17 cellular contexts compared by ENCODE assay signal in the genomic region with DNA sequence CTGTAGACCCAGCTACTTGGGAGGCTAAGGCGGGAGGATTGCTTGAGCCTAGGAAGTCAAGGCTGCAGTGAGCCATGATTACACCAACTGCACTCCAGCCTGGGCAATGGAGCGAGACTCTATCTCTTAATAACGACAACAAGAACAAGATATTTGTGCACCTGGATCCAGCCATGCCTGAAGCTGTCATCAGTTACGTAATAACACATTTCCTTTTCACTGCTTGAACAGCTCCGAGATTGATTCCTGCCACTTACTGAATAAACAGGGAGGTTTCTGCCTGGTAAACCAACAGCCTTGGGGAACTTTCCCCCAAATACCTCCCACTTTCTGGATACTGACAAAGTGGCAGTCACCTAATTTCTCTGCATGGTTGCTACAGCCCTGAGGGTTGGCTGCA. TPM values are rescaled to one million over a fixed set of nuclear protein-coding genes. Genes with fewer than 3 reads are reported as not detected.
DNase-seq lines count a peak whose midpoint lies in the region; ATAC-seq, FAIRE-seq and TF ChIP-seq lines count a peak whose summit lies in the region.
"Had no signal": no experiment of that assay in that cellular context is flagged by ENCODE, and none has a peak within 500 bp of the region (broad histone marks: within the 10 kb centered on the region; RNA-seq: fewer than 3 reads in every experiment).

No MANE protein-coding gene starts in this region.

- no peaks in the 10 kb centered on the region for H3K79me2 ChIP-seq in HepG2 (ENCODE audit: insufficient read depth, low read length)

- POLR2A ChIA-PET in HepG2 (lab: Yijun Ruan, JAX) = no interaction called here

- H3K36me3 Mint-ChIP-seq in osteocyte (ENCODE audit: unreplicated experiment) = peaks cover 27% of the 10 kb centered on the region
- H3K36me3 Mint-ChIP-seq: activated CD4-positive, alpha-beta memory T cell treated with anti-CD3 and anti-CD28 coated beads for 36 hours had no signal

- intact Hi-C loops in HepG2 (cut with micrococcal nuclease; ENCODE audit: unreplicated experiment) (no loop called here), right lobe of liver (cut with DNase I) (no loop called here), esophagus squamous epithelium (cut with DNase I) (no loop called here), posterior cingulate gyrus (cut with DNase I) (no loop called here)

- TF ChIP-seq POLR2A in HepG2 (IDR thresholded peaks at IDR 0.05; ENCODE audit: insufficient read depth in 1 of 2, low read depth in 2 of 2, low read length in 2 of 2) (no peak), right lobe of liver (IDR thresholded peaks at IDR 0.05) (no peak), esophagus squamous epithelium (IDR thresholded peaks at IDR 0.05) (no peak)

- H3K27ac ChIP-seq in HepG2 (ENCODE audit: extremely low read length, insufficient read depth, low read length) (no peak overlapping the region), right lobe of liver (no peak overlapping the region), esophagus squamous epithelium (peak overlapping the region; percentile 17 to 93 (median 86)), WERI-Rb-1 (no peak overlapping the region)

- H3K4me2 ChIP-seq in HepG2 (ENCODE audit: low read depth, low read length) = no peak overlapping the region

- no peaks in the 10 kb centered on the region for H3K27me3 Mint-ChIP-seq in osteocyte (ENCODE audit: unreplicated experiment)

- WGBS in HepG2 (ENCODE audit: low lambda C conversion rate) = 83% methylated on average over 5 of the region's 5 CpGs
- 58% methylated on average over 4 of the region's 5 CpGs for WGBS in right lobe of liver (ENCODE audit: insufficient coverage, low coverage, low lambda C conversion rate, missing lambda C conversion rate)
- WGBS in esophagus squamous epithelium, 2 donors = 59 to 74% methylated on average over 4 to 5 of the region's 5 CpGs

- in situ Hi-C loops in HepG2 (cut with HindIII; ENCODE audit: extremely low pct_ligation_motif_present, low pct_unique_long_range_greater_than_20kb) = no loop called here

- no peak for ATAC-seq in HepG2
- ATAC-seq in right lobe of liver = no peak

- no peak for FAIRE-seq in HepG2 (lab: Jason Lieb, UNC)

- no peak overlapping the region for H2AFZ ChIP-seq in HepG2 (ENCODE audit: low read length)

- H3K4me1 Mint-ChIP-seq in osteocyte (ENCODE audit: unreplicated experiment) = peaks cover 74% of the 10 kb centered on the region

- H3K9me3 Mint-ChIP-seq in osteocyte (ENCODE audit: unreplicated experiment) = no peaks in the 10 kb centered on the region
- H3K9me3 Mint-ChIP-seq: activated CD4-positive, alpha-beta memory T cell treated with anti-CD3 and anti-CD28 coated beads for 36 hours; activated T-helper 2 cell treated with anti-CD3 and anti-CD28 coated beads, Interferon-gamma antibody, Interleukin-2, Interleukin-4, amounts not matched to agents 10 μg/mL and 5 μg/mL and 100 μg/mL, durations not matched to agents 14 hours and 24 hours and 36 hours; nephron progenitor cell had no signal

- BruUV-seq in HepG2 (replicated peaks; lab: Mats Ljungman, UMichigan) = no TSS peak

- DNase-seq in HepG2 (ENCODE audit: low spot score) = no peak
- DNase-seq in right lobe of liver = no peak
- DNase-seq in esophagus squamous epithelium (lab: John Stamatoyannopoulos, UW) = no peak
- no peak for DNase-seq in osteocyte (ENCODE audit: extremely low spot score, unreplicated experiment)
- DNase-seq in amygdala (lab: John Stamatoyannopoulos, UW) = no peak
- DNase-seq in EL = no peak
- no peak for DNase-seq in posterior cingulate gyrus
- DNase-seq in WERI-Rb-1 = no peak
- DNase-seq: activated CD4-positive, alpha-beta memory T cell treated with anti-CD3 and anti-CD28 coated beads for 36 hours; head of caudate nucleus; kidney glomerular epithelial cell; NCI-H1930; nephron progenitor cell; stimulated activated naive CD4-positive, alpha-beta T cell treated with Interleukin-2 at 50 U/mL for 16 hours had no signal

- no peak for TF ChIP-seq CTCF in HepG2 (CRISPR knock-in tag; IDR thresholded peaks at IDR 0.05)
- no peak for TF ChIP-seq CTCF in right lobe of liver (IDR thresholded peaks at IDR 0.05)
- no peak for TF ChIP-seq CTCF in esophagus squamous epithelium (IDR thresholded peaks at IDR 0.05)
- TF ChIP-seq CTCF in osteocyte (IDR thresholded peaks at IDR 0.05) = no peak
- TF ChIP-seq CTCF in WERI-Rb-1 (IDR thresholded peaks at IDR 0.05; ENCODE audit: low read depth, low read length) = no peak

- H3K36me3 ChIP-seq in HepG2 (replicated peaks in 1 of 2; ENCODE audit: control insufficient read depth in 1 of 2, insufficient read depth in 2 of 2, low read length in 2 of 2) (0 out of 5 replicates have a peak, but pooled peaks cover 0 to 8% of the 10 kb centered on the region in 2 experiments), right lobe of liver (peaks cover 0 to 17% (median 2%) of the 10 kb centered on the region in 4 donors), esophagus squamous epithelium (peaks cover 0 to 43% (median 5%) of the 10 kb centered on the region in 3 donors), WERI-Rb-1 (peaks cover 72% of the 10 kb centered on the region)

- no peak for TF ChIP-seq RAD21 in HepG2 (CRISPR knock-in tag; IDR thresholded peaks at IDR 0.05)

- peak overlapping the region; percentile 86 for H3K27ac Mint-ChIP-seq in osteocyte (ENCODE audit: unreplicated experiment)
- H3K27ac Mint-ChIP-seq: activated CD4-positive, alpha-beta memory T cell treated with anti-CD3 and anti-CD28 coated beads for 36 hours; activated T-helper 2 cell treated with anti-CD3 and anti-CD28 coated beads, Interferon-gamma antibody, Interleukin-2, Interleukin-4, amounts not matched to agents 10 μg/mL and 5 μg/mL and 100 μg/mL, durations not matched to agents 14 hours and 24 hours and 36 hours; nephron progenitor cell had no signal

- H3K27me3 ChIP-seq in HepG2 (ENCODE audit: control insufficient read depth in 1 of 2, insufficient read depth in 2 of 2, low read length in 2 of 2) = no peaks in the 10 kb centered on the region; a peak in 1 of 5 replicates
- no peaks in the 10 kb centered on the region for H3K27me3 ChIP-seq in right lobe of liver
- H3K27me3 ChIP-seq in esophagus squamous epithelium = no peaks in the 10 kb centered on the region
- no peaks in the 10 kb centered on the region for H3K27me3 ChIP-seq in WERI-Rb-1 (ENCODE audit: insufficient read depth, low read depth, severe bottlenecking)

- H3K4me3 Mint-ChIP-seq in osteocyte (ENCODE audit: unreplicated experiment) = peak overlapping the region; percentile 62
- H3K4me3 Mint-ChIP-seq: activated CD4-positive, alpha-beta memory T cell treated with anti-CD3 and anti-CD28 coated beads for 36 hours; nephron progenitor cell had no signal

- no peak overlapping the region for H3K9ac ChIP-seq in HepG2 (ENCODE audit: insufficient read depth, low read depth, low read length)

- H3K4me1 ChIP-seq in HepG2 (ENCODE audit: insufficient read depth, low read length) (peaks cover 13% of the 10 kb centered on the region), right lobe of liver (peaks cover 0 to 28% (median 0%) of the 10 kb centered on the region in 4 donors), esophagus squamous epithelium (peaks cover 16 to 91% (median 48%) of the 10 kb centered on the region in 3 donors)

- H4K20me1 ChIP-seq in HepG2 (ENCODE audit: insufficient read depth, low read length) = no peaks in the 10 kb centered on the region

- H3K4me3 ChIP-seq in HepG2 (replicated peaks in 1 of 3; ENCODE audit: insufficient read depth in 1 of 3, low read depth in 2 of 3, low read length in 3 of 3) (no peak overlapping the region), right lobe of liver (no peak overlapping the region), esophagus squamous epithelium (peak overlapping the region in 1 of 4 donors; percentile 18), WERI-Rb-1 (ENCODE audit: low read depth, low read length) (no peak overlapping the region)
- H3K4me3 ChIP-seq: skin epidermis had no signal

- H3K9me3 ChIP-seq in HepG2 (ENCODE audit: low read length) (no peaks in the 10 kb centered on the region), right lobe of liver (no peaks in the 10 kb centered on the region), esophagus squamous epithelium (no peaks in the 10 kb centered on the region), WERI-Rb-1 (ENCODE audit: severe bottlenecking) (no peaks in the 10 kb centered on the region)

- TF ChIP-seq EP300 in HepG2 (IDR thresholded peaks at IDR 0.05; ENCODE audit: low read depth in 2 of 2, low read length in 2 of 2) (no peak), HepG2 (CRISPR knock-in tag; IDR thresholded peaks at IDR 0.05; ENCODE audit: borderline replicate concordance) (no peak)

- CTCF ChIA-PET in HepG2 (lab: Yijun Ruan, JAX; ENCODE audit: low intra/inter-chr PET ratio, low total read pairs) = no interaction called here

RNA-seq across cellular contexts. Expression of a gene that starts 5.4 kb away (rescaled TPM):
- total RNA-seq in HepG2 (2016; rRNA removed; fragmentation: Illumina TruSeq; extraction: Trizol) (11.0 and 12.9 TPM in 2 replicates), right lobe of liver (10 to 100 TPM; 36.3 to 65.4 (median 50.4) TPM), esophagus squamous epithelium (100 to 1,000 TPM in 1 of 4 donors, 10 to 100 TPM in 3; 29.3 to 287 (median 57.1) TPM), osteocyte (386 and 387 TPM in 2 replicates)
- 1.5 TPM in 2 replicates for total RNA-seq in HepG2 (2016; cell fraction: cytosol; rRNA removed; fragmentation: Illumina TruSeq; extraction: Trizol; ENCODE audit: low read depth)
- total RNA-seq in HepG2 (2016; cell fraction: insoluble cytoplasmic fraction; rRNA removed; fragmentation: Illumina TruSeq; extraction: Trizol) = 10.8 and 16.5 TPM in 2 replicates
- 6.2 TPM in 2 replicates for total RNA-seq in HepG2 (2016; cell fraction: membrane; rRNA removed; fragmentation: Illumina TruSeq; extraction: Trizol)
- total RNA-seq in HepG2 (2016; cell fraction: nucleus; rRNA removed; fragmentation: Illumina TruSeq; extraction: Trizol) = 12.8 and 13.5 TPM in 2 replicates
- 5.7 and 6.8 TPM in 2 replicates for polyA plus RNA-seq in HepG2 (2011; rRNA removed)
- 4.3 and 5.1 TPM in 2 replicates for polyA plus RNA-seq in HepG2 (2011; cell fraction: cytosol; rRNA removed)
- 21.5 and 24.8 TPM in 2 replicates for polyA plus RNA-seq in HepG2 (2011; cell fraction: nucleus; rRNA removed)
- 7.1 and 11.3 TPM in 2 replicates for polyA plus RNA-seq in HepG2 (2012)
- 0.79 and 1.2 TPM in 2 replicates for polyA plus RNA-seq in HepG2 (2016; cell fraction: cytosol; fragmentation: Illumina TruSeq; extraction: Trizol; ENCODE audit: low read depth)
- 8.4 and 13.7 TPM in 2 replicates for polyA plus RNA-seq in HepG2 (2016; cell fraction: insoluble cytoplasmic fraction; fragmentation: Illumina TruSeq; extraction: Trizol; ENCODE audit: low read depth)
- 2.9 and 3.9 TPM in 2 replicates for polyA plus RNA-seq in HepG2 (2016; cell fraction: membrane; fragmentation: Illumina TruSeq; extraction: Trizol; ENCODE audit: low read depth)
- 27.2 and 28.0 TPM in 2 replicates for polyA plus RNA-seq in HepG2 (2016; cell fraction: nucleus; fragmentation: Illumina TruSeq; extraction: Trizol; ENCODE audit: insufficient read depth, low read depth)
- polyA minus RNA-seq in HepG2 (2011; rRNA and poly(A)+ RNA removed; ENCODE audit: low replicate concordance) = 25.5 and 78.0 TPM in 2 replicates
- 8.5 and 9.8 TPM in 2 replicates for polyA minus RNA-seq in HepG2 (2011; cell fraction: cytosol; rRNA and poly(A)+ RNA removed)
- polyA minus RNA-seq in HepG2 (2011; cell fraction: nucleus; rRNA and poly(A)+ RNA removed) = 5.2 and 9.0 TPM in 2 replicates

RNA-seq across cellular contexts. Expression of a gene that starts 36.4 kb away (rescaled TPM):
- 46.2 and 63.2 TPM in 2 replicates for total RNA-seq in HepG2 (2016; rRNA removed; fragmentation: Illumina TruSeq; extraction: Trizol)
- 7.6 and 7.9 TPM in 2 replicates for total RNA-seq in HepG2 (2016; cell fraction: cytosol; rRNA removed; fragmentation: Illumina TruSeq; extraction: Trizol; ENCODE audit: low read depth)
- 47.6 and 55.0 TPM in 2 replicates for total RNA-seq in HepG2 (2016; cell fraction: insoluble cytoplasmic fraction; rRNA removed; fragmentation: Illumina TruSeq; extraction: Trizol)
- total RNA-seq in HepG2 (2016; cell fraction: membrane; rRNA removed; fragmentation: Illumina TruSeq; extraction: Trizol) = 21.9 and 24.3 TPM in 2 replicates
- 24.3 and 25.4 TPM in 2 replicates for total RNA-seq in HepG2 (2016; cell fraction: nucleus; rRNA removed; fragmentation: Illumina TruSeq; extraction: Trizol)
- 8.8 and 10.0 TPM in 2 replicates for polyA plus RNA-seq in HepG2 (2011; rRNA removed)
- 6.3 and 10.5 TPM in 2 replicates for polyA plus RNA-seq in HepG2 (2011; cell fraction: cytosol; rRNA removed)
- polyA plus RNA-seq in HepG2 (2011; cell fraction: nucleus; rRNA removed) = 10.2 and 12.2 TPM in 2 replicates
- polyA plus RNA-seq in HepG2 (2012) = 3.9 and 8.5 TPM in 2 replicates
- polyA plus RNA-seq in HepG2 (2016; cell fraction: cytosol; fragmentation: Illumina TruSeq; extraction: Trizol; ENCODE audit: low read depth) = 3.0 and 3.9 TPM in 2 replicates
- 26.0 and 27.0 TPM in 2 replicates for polyA plus RNA-seq in HepG2 (2016; cell fraction: insoluble cytoplasmic fraction; fragmentation: Illumina TruSeq; extraction: Trizol; ENCODE audit: low read depth)
- polyA plus RNA-seq in HepG2 (2016; cell fraction: membrane; fragmentation: Illumina TruSeq; extraction: Trizol; ENCODE audit: low read depth) = 7.2 and 8.5 TPM in 2 replicates
- polyA plus RNA-seq in HepG2 (2016; cell fraction: nucleus; fragmentation: Illumina TruSeq; extraction: Trizol; ENCODE audit: insufficient read depth, low read depth) = 31.6 and 34.4 TPM in 2 replicates
- 27.2 and 131 TPM in 2 replicates for polyA minus RNA-seq in HepG2 (2011; rRNA and poly(A)+ RNA removed; ENCODE audit: low replicate concordance)
- 11.4 and 21.7 TPM in 2 replicates for polyA minus RNA-seq in HepG2 (2011; cell fraction: cytosol; rRNA and poly(A)+ RNA removed)
- 8.6 and 9.8 TPM in 2 replicates for polyA minus RNA-seq in HepG2 (2011; cell fraction: nucleus; rRNA and poly(A)+ RNA removed)
- 1 to 10 TPM in 5 of 6 experiments, under 1 TPM in 1; 0.90 to 3.8 (median 2.2) TPM for total RNA-seq in right lobe of liver
- total RNA-seq in esophagus squamous epithelium = 10 to 100 TPM in 1 of 4 donors, 1 to 10 TPM in 3; 2.9 to 10.9 (median 6.3) TPM
- total RNA-seq in osteocyte = 11.9 and 13.5 TPM in 2 replicates

RNA-seq across cellular contexts. Expression of a gene that starts 47.5 kb away (rescaled TPM):
- total RNA-seq in HepG2 (2016; rRNA removed; fragmentation: Illumina TruSeq; extraction: Trizol) (9.8 and 27.3 TPM in 2 replicates), right lobe of liver (100 to 1,000 TPM in 4 of 6 experiments, 10 to 100 TPM in 2; 56.7 to 287 (median 140) TPM), esophagus squamous epithelium (not detected), osteocyte (not detected in 2 replicates)
- total RNA-seq in HepG2 (2016; cell fraction: cytosol; rRNA removed; fragmentation: Illumina TruSeq; extraction: Trizol; ENCODE audit: low read depth) = 8.5 and 9.2 TPM in 2 replicates
- 10.0 and 28.0 TPM in 2 replicates for total RNA-seq in HepG2 (2016; cell fraction: insoluble cytoplasmic fraction; rRNA removed; fragmentation: Illumina TruSeq; extraction: Trizol)
- total RNA-seq in HepG2 (2016; cell fraction: membrane; rRNA removed; fragmentation: Illumina TruSeq; extraction: Trizol) = 4.7 and 6.0 TPM in 2 replicates
- 17.9 and 23.8 TPM in 2 replicates for total RNA-seq in HepG2 (2016; cell fraction: nucleus; rRNA removed; fragmentation: Illumina TruSeq; extraction: Trizol)
- 243 and 436 TPM in 2 replicates for polyA plus RNA-seq in HepG2 (2011; rRNA removed)
- 348 and 360 TPM in 2 replicates for polyA plus RNA-seq in HepG2 (2011; cell fraction: cytosol; rRNA removed)
- polyA plus RNA-seq in HepG2 (2011; cell fraction: nucleus; rRNA removed) = 144 and 221 TPM in 2 replicates
- 51.8 and 140 TPM in 2 replicates for polyA plus RNA-seq in HepG2 (2012)
- polyA plus RNA-seq in HepG2 (2016; cell fraction: cytosol; fragmentation: Illumina TruSeq; extraction: Trizol; ENCODE audit: low read depth) = 5.4 and 8.8 TPM in 2 replicates
- polyA plus RNA-seq in HepG2 (2016; cell fraction: insoluble cytoplasmic fraction; fragmentation: Illumina TruSeq; extraction: Trizol; ENCODE audit: low read depth) = 8.3 and 9.3 TPM in 2 replicates
- 5.7 and 6.0 TPM in 2 replicates for polyA plus RNA-seq in HepG2 (2016; cell fraction: membrane; fragmentation: Illumina TruSeq; extraction: Trizol; ENCODE audit: low read depth)
- 33.3 and 34.8 TPM in 2 replicates for polyA plus RNA-seq in HepG2 (2016; cell fraction: nucleus; fragmentation: Illumina TruSeq; extraction: Trizol; ENCODE audit: insufficient read depth, low read depth)
- 46.9 TPM in 1 of 2 replicates, not detected in the other for polyA minus RNA-seq in HepG2 (2011; rRNA and poly(A)+ RNA removed; ENCODE audit: low replicate concordance)
- 34.2 and 44.2 TPM in 2 replicates for polyA minus RNA-seq in HepG2 (2011; cell fraction: cytosol; rRNA and poly(A)+ RNA removed)
- 16.1 and 21.8 TPM in 2 replicates for polyA minus RNA-seq in HepG2 (2011; cell fraction: nucleus; rRNA and poly(A)+ RNA removed)
- total RNA-seq: activated CD4-positive, alpha-beta memory T cell treated with anti-CD3 and anti-CD28 coated beads for 36 hours; activated T-helper 2 cell treated with anti-CD3 and anti-CD28 coated beads, Interferon-gamma antibody, Interleukin-2, Interleukin-4, amounts not matched to agents 10 μg/mL and 5 μg/mL and 100 μg/mL, durations not matched to agents 14 hours and 24 hours and 36 hours had no signal
- polyA plus RNA-seq: AG04450 had no signal

Comparison
In these comparisons a context has a peak if more than half of its experiments do, and no peak if none do; other contexts are left out.
1. H3K27ac ChIP-seq: peak in esophagus squamous epithelium (4 of 4); none in HepG2 (single experiment), right lobe of liver (0 of 3) and WERI-Rb-1 (single experiment).